In the genomic region with DNA sequence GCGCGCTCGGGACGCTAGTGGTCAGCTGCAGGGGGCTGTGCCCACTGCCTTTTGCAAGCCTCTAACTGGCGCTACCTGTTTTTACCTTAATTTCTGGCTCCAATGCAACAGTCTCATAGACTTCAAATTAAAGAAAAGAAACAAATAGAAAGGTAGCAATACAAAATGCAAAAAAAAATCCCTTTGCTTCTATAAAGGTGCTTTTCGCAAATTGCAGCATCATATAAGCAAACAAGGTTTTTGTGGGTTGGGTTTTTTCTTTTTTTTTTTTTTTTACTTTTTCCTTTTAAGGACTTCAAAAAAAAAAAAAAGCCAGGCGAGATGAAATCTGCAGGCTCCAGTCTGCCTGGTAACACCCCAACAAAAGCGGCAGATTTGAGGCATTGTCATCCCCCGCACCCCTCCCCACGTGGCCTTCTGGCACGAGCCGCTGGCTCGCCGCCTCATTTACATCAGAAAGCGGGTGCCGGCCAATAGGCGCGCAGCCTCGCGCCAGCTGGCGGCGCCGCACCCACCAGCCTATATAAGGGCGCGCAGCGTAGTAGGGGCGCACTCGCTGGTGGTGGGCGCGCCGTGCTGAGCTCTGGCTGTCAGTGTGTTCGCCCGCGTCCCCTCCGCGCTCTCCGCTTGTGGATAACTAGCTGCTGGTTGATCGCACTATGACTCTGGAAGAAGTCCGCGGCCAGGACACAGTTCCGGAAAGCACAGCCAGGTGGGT, we compare ENCODE assay signal across 1 cellular context.
TF ChIP-seq lines count a peak whose summit lies in the region.

A gene with protein sequence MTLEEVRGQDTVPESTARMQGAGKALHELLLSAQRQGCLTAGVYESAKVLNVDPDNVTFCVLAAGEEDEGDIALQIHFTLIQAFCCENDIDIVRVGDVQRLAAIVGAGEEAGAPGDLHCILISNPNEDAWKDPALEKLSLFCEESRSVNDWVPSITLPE (plus strand): TSS at position 550 of the 718 bp plus-strand sequence. CDS start 110 bp downstream, at position 660.

TF ChIP-seq in SK-N-SH, 30 proteins besides CTCF, POLR2A, EP300 and RAD21 (continued from another document):
- TF ChIP-seq, protein P1, sequence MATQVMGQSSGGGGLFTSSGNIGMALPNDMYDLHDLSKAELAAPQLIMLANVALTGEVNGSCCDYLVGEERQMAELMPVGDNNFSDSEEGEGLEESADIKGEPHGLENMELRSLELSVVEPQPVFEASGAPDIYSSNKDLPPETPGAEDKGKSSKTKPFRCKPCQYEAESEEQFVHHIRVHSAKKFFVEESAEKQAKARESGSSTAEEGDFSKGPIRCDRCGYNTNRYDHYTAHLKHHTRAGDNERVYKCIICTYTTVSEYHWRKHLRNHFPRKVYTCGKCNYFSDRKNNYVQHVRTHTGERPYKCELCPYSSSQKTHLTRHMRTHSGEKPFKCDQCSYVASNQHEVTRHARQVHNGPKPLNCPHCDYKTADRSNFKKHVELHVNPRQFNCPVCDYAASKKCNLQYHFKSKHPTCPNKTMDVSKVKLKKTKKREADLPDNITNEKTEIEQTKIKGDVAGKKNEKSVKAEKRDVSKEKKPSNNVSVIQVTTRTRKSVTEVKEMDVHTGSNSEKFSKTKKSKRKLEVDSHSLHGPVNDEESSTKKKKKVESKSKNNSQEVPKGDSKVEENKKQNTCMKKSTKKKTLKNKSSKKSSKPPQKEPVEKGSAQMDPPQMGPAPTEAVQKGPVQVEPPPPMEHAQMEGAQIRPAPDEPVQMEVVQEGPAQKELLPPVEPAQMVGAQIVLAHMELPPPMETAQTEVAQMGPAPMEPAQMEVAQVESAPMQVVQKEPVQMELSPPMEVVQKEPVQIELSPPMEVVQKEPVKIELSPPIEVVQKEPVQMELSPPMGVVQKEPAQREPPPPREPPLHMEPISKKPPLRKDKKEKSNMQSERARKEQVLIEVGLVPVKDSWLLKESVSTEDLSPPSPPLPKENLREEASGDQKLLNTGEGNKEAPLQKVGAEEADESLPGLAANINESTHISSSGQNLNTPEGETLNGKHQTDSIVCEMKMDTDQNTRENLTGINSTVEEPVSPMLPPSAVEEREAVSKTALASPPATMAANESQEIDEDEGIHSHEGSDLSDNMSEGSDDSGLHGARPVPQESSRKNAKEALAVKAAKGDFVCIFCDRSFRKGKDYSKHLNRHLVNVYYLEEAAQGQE (IDR thresholded peaks at IDR 0.05; ENCODE audit: low read depth, low read length): no peak
- TF ChIP-seq TAF1 (IDR thresholded peaks at IDR 0.05; ENCODE audit: borderline replicate concordance, low read depth, low read length) (no peak), JUND (IDR thresholded peaks at IDR 0.05) (no peak), CHD2 (IDR thresholded peaks at IDR 0.05; ENCODE audit: low read length, partially characterized antibody) (peak; percentile 46), NRF1 (IDR thresholded peaks at IDR 0.05; ENCODE audit: low read depth, low read length) (no peak; the same call in 1 of the 2 replicates), SIN3A (IDR thresholded peaks at IDR 0.05; ENCODE audit: borderline replicate concordance, low read depth, low read length) (no peak), POLR2AphosphoS5 (IDR thresholded peaks at IDR 0.05; ENCODE audit: low read depth, low read length) (0 out of 2 replicates have a peak, but pooled peaks have one; percentile 38), MXI1 (IDR thresholded peaks at IDR 0.05; ENCODE audit: low read depth, low read length) (peak; percentile 95), EZH2phosphoT487 (IDR thresholded peaks at IDR 0.05; ENCODE audit: borderline replicate concordance, low read depth) (no peak), RXRA (IDR thresholded peaks at IDR 0.05; ENCODE audit: borderline replicate concordance, low read depth) (no peak), YY1 (IDR thresholded peaks at IDR 0.05; ENCODE audit: low read depth) (no peak), RFX5 (IDR thresholded peaks at IDR 0.05; ENCODE audit: low read length) (peak; percentile 95), SMC3 (IDR thresholded peaks at IDR 0.05; ENCODE audit: low read depth, low read length) (no peak), TEAD4 (IDR thresholded peaks at IDR 0.05; ENCODE audit: borderline replicate concordance, insufficient read depth) (no peak), TCF12 (IDR thresholded peaks at IDR 0.05) (no peak), NFIC (IDR thresholded peaks at IDR 0.05; ENCODE audit: borderline replicate concordance) (peak; percentile 49), MEF2A (IDR thresholded peaks at IDR 0.05; ENCODE audit: borderline replicate concordance, low read depth) (no peak), GABPA (IDR thresholded peaks at IDR 0.05; ENCODE audit: low read depth) (no peak), FOXJ3 (CRISPR knock-in tag; IDR thresholded peaks at IDR 0.05) (no peak), FOSL2 (IDR thresholded peaks at IDR 0.05; ENCODE audit: borderline replicate concordance, low read depth) (no peak), GATA2 (CRISPR knock-in tag; IDR thresholded peaks at IDR 0.05) (peak; percentile 52), RCOR1 (IDR thresholded peaks at IDR 0.05; ENCODE audit: low read length) (no peak), FOXM1 (IDR thresholded peaks at IDR 0.05; ENCODE audit: low read depth) (no peak), ELF1 (IDR thresholded peaks at IDR 0.05) (no peak)
- TF ChIP-seq, protein P2, sequence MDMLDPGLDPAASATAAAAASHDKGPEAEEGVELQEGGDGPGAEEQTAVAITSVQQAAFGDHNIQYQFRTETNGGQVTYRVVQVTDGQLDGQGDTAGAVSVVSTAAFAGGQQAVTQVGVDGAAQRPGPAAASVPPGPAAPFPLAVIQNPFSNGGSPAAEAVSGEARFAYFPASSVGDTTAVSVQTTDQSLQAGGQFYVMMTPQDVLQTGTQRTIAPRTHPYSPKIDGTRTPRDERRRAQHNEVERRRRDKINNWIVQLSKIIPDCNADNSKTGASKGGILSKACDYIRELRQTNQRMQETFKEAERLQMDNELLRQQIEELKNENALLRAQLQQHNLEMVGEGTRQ (IDR thresholded peaks at IDR 0.05; ENCODE audit: borderline replicate concordance, low read depth, low read length): peak; percentile 46; the same call in 1 of the 2 replicates
- TF ChIP-seq, protein P3, sequence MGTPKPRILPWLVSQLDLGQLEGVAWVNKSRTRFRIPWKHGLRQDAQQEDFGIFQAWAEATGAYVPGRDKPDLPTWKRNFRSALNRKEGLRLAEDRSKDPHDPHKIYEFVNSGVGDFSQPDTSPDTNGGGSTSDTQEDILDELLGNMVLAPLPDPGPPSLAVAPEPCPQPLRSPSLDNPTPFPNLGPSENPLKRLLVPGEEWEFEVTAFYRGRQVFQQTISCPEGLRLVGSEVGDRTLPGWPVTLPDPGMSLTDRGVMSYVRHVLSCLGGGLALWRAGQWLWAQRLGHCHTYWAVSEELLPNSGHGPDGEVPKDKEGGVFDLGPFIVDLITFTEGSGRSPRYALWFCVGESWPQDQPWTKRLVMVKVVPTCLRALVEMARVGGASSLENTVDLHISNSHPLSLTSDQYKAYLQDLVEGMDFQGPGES (IDR thresholded peaks at IDR 0.05; ENCODE audit: low read depth, low read length): no peak; the same call in 1 of the 2 replicates
- TF ChIP-seq, protein P4, sequence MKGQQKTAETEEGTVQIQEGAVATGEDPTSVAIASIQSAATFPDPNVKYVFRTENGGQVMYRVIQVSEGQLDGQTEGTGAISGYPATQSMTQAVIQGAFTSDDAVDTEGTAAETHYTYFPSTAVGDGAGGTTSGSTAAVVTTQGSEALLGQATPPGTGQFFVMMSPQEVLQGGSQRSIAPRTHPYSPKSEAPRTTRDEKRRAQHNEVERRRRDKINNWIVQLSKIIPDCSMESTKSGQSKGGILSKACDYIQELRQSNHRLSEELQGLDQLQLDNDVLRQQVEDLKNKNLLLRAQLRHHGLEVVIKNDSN (IDR thresholded peaks at IDR 0.05; ENCODE audit: borderline replicate concordance, low read depth): peak; percentile 68; the same call in 1 of the 2 replicates
- TF ChIP-seq, protein P5, sequence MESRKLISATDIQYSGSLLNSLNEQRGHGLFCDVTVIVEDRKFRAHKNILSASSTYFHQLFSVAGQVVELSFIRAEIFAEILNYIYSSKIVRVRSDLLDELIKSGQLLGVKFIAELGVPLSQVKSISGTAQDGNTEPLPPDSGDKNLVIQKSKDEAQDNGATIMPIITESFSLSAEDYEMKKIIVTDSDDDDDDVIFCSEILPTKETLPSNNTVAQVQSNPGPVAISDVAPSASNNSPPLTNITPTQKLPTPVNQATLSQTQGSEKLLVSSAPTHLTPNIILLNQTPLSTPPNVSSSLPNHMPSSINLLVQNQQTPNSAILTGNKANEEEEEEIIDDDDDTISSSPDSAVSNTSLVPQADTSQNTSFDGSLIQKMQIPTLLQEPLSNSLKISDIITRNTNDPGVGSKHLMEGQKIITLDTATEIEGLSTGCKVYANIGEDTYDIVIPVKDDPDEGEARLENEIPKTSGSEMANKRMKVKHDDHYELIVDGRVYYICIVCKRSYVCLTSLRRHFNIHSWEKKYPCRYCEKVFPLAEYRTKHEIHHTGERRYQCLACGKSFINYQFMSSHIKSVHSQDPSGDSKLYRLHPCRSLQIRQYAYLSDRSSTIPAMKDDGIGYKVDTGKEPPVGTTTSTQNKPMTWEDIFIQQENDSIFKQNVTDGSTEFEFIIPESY (IDR thresholded peaks at IDR 0.05; ENCODE audit: borderline replicate concordance, low read depth): no peak
- TF ChIP-seq, protein P6, sequence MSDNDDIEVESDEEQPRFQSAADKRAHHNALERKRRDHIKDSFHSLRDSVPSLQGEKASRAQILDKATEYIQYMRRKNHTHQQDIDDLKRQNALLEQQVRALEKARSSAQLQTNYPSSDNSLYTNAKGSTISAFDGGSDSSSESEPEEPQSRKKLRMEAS (IDR thresholded peaks at IDR 0.05; ENCODE audit: low read depth): peak; percentile 87
TF ChIP-seq in SK-N-SH: peak in this region for 9.
